ENCODE assay signal across 13 cellular contexts in genomic region chr14:24032727-24033418, GRCh38. TPM values are rescaled to one million over a fixed set of nuclear protein-coding genes. Genes with fewer than 3 reads are reported as not detected.
DNase-seq lines count a peak whose midpoint lies in the region; ATAC-seq and TF ChIP-seq lines count a peak whose summit lies in the region.
"Had no signal": no experiment of that assay in that cellular context is flagged by ENCODE, and none has a peak within 500 bp of the region (broad histone marks: within the 10 kb centered on the region; RNA-seq: fewer than 3 reads in every experiment).

No MANE protein-coding gene starts in this region.

- ATAC-seq in HG02623 (IDR thresholded peaks at IDR 0.05; ENCODE audit: unreplicated experiment) = no peak
- ATAC-seq: pancreas had no signal

- TF ChIP-seq CTCF in fibroblast of mammary gland (conservative IDR thresholded peaks at IDR 0.05; ENCODE audit: control insufficient read depth, insufficient read depth, low read depth, low read length) = no peak

- DNase-seq in H4 (ENCODE audit: low spot score) = peak; percentile 38
- DNase-seq in OCI-M1 (lab: John Stamatoyannopoulos, UW) = peak; percentile 50
- DNase-seq in fibroblast of mammary gland (ENCODE audit: low read depth) = peak; percentile 95
- peak; percentile 89 for DNase-seq in skeletal muscle cell (ENCODE audit: low read depth)
- no peak for DNase-seq in SHP77 (lab: John Stamatoyannopoulos, UW)
- no peak for DNase-seq in NCI-H146 treated with DMSO at 0.1 percent for 48 hours (lab: John Stamatoyannopoulos, UW; ENCODE audit: unreplicated experiment)
- DNase-seq: activated naive CD4-positive, alpha-beta T cell treated with Interleukin-2 at 50 U/mL for 16 hours; endodermal cell; NCI-H2107; pancreas had no signal

- H3K4me3 ChIP-seq in fibroblast of mammary gland (ENCODE audit: control insufficient read depth, low read depth, low read length) (no peak overlapping the region), skeletal muscle cell (ENCODE audit: low read depth, low read length) (no peak overlapping the region)
- H3K4me3 ChIP-seq: pancreas, SJSA1 had no signal

RNA-seq across cellular contexts. Expression of gene CARMIL3, which starts 18.9 kb away (rescaled TPM):
- 0.14 TPM in 1 of 2 replicates, not detected in the other for total RNA-seq in H4 (2014; rRNA removed; shearing (Covaris generic))
- total RNA-seq: SJSA1 had no signal

RNA-seq across cellular contexts. Expression of gene CPNE6, which starts 38.5 kb away (rescaled TPM):
- total RNA-seq in H4 (2014; rRNA removed; shearing (Covaris generic)) = not detected in 2 replicates
- total RNA-seq: endodermal cell, kidney epithelial cell, pancreas, SJSA1 had no signal

RNA-seq across cellular contexts. Expression of gene DHRS4L2, which starts 44.1 kb away (rescaled TPM):
- total RNA-seq in H4 (2014; rRNA removed; shearing (Covaris generic)) = 5.5 and 12.0 TPM in 2 replicates

Comparison
In these comparisons a context has a peak if more than half of its experiments do, and no peak if none do; other contexts are left out.
1. DNase-seq: peak in H4 (single experiment), OCI-M1 (single experiment), fibroblast of mammary gland (single experiment) and skeletal muscle cell (single experiment); none in SHP77 (0 of 2) and NCI-H146 treated with DMSO at 0.1 percent for 48 hours (single experiment).